Comparison of ENCODE assay signal across 12 cellular contexts in the genomic region with DNA sequence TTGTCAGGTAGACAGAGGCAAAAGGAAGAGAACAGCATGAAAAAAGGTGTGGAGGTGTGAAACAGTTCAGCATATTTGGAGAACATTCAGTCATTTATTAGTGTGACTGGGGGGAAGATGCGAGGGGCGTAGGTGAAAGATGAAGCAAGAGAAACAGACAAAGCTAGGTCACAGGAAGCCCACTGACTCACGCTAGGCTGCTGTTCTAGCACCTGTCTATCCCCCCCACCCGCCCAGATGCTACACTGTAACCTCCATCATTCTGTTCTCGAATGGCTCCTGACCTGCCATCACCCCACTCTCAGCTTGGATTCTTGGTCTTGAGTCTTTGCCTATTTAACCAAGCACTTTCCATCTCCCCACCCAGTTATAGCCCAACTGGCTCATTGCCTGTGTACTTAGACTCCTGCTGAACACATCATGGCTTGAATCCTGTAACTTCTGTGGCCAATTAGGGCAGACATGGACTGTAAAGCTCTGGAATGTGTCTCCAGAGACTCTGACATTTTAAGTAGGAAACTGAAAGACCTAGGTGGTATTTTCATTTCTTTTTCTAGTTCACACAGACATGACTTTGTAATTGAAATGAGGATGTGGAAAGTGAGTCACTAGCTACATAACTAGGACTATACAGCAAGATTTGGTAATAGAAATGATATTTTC. TPM values are rescaled to one million over a fixed set of nuclear protein-coding genes. Genes with fewer than 3 reads are reported as not detected.
DNase-seq lines count a peak whose midpoint lies in the region; ATAC-seq, FAIRE-seq and TF ChIP-seq lines count a peak whose summit lies in the region.
"Had no signal": no experiment of that assay in that cellular context is flagged by ENCODE, and none has a peak within 500 bp of the region (broad histone marks: within the 10 kb centered on the region; RNA-seq: fewer than 3 reads in every experiment).

No MANE protein-coding gene starts in this region.

- H3K27ac Mint-ChIP-seq in activated CD4-positive, alpha-beta T cell treated with anti-CD3 and anti-CD28 coated beads for 36 hours: peak overlapping the region; percentile 78
- H3K27ac Mint-ChIP-seq: brain; CD4-positive, CD25-positive, alpha-beta regulatory T cell had no signal

- H3K4me1 ChIP-seq in sigmoid colon: peaks cover 0 to 15% (median 11%) of the 10 kb centered on the region in 4 donors

- TF ChIP-seq CTCF in brain microvascular endothelial cell (IDR thresholded peaks at IDR 0.05; ENCODE audit: low read depth, low read length, missing control alignments): no peak
- no peak for TF ChIP-seq CTCF in sigmoid colon (IDR thresholded peaks at IDR 0.05)

- peak; percentile 65 for ATAC-seq in activated CD4-positive, alpha-beta T cell treated with anti-CD3 and anti-CD28 coated beads for 36 hours

- H3K4me3 Mint-ChIP-seq in activated CD4-positive, alpha-beta T cell treated with anti-CD3 and anti-CD28 coated beads for 36 hours: no peak overlapping the region
- H3K4me3 Mint-ChIP-seq: brain; CD4-positive, CD25-positive, alpha-beta regulatory T cell had no signal

- H3K27me3 ChIP-seq in MG63 (no peaks in the 10 kb centered on the region), brain microvascular endothelial cell (replicated peaks) (no peaks in the 10 kb centered on the region), sigmoid colon (peaks cover 0 to 6% (median 0%) of the 10 kb centered on the region in 3 donors)
- H3K27me3 ChIP-seq: suprapubic skin had no signal

- CTCF ChIA-PET in activated CD4-positive, alpha-beta T cell treated with anti-CD3 and anti-CD28 coated beads for 36 hours (lab: Charles Lee): interaction anchor here (0.6 to 3.3 kb wide), 9 partner anchors 9 to 286 kb away, joined by 3 to 10 read pairs (median 4); no protein-coding TSS in a partner anchor

- TF ChIP-seq EP300 in sigmoid colon (IDR thresholded peaks at IDR 0.05): no peak

- no peaks in the 10 kb centered on the region for H3K9me3 ChIP-seq in MG63
- H3K9me3 ChIP-seq in sigmoid colon: no peaks in the 10 kb centered on the region
- H3K9me3 ChIP-seq: suprapubic skin had no signal

- peaks cover 32% of the 10 kb centered on the region for H3K4me1 Mint-ChIP-seq in activated CD4-positive, alpha-beta T cell treated with anti-CD3 and anti-CD28 coated beads for 36 hours
- H3K4me1 Mint-ChIP-seq: brain; CD4-positive, CD25-positive, alpha-beta regulatory T cell had no signal

- H3K36me3 ChIP-seq in MG63: no peaks in the 10 kb centered on the region
- no peaks in the 10 kb centered on the region for H3K36me3 ChIP-seq in brain microvascular endothelial cell (replicated peaks)
- no peaks in the 10 kb centered on the region for H3K36me3 ChIP-seq in sigmoid colon
- H3K36me3 ChIP-seq: suprapubic skin had no signal

- FAIRE-seq in frontal cortex (lab: Jason Lieb, UNC): no peak

- intact Hi-C loops in activated CD4-positive, alpha-beta T cell treated with anti-CD3 and anti-CD28 coated beads for 36 hours (cut with DNase I, micrococcal nuclease): no loop called here
- intact Hi-C loops in sigmoid colon (cut with DNase I): no loop called here

- H3K27ac ChIP-seq in brain microvascular endothelial cell (peak overlapping the region; percentile 77), sigmoid colon (peak overlapping the region in 3 of 4 donors; percentile 65 to 68 (median 67))
- H3K27ac ChIP-seq: suprapubic skin had no signal

- DNase-seq in activated CD4-positive, alpha-beta T cell treated with anti-CD3 and anti-CD28 coated beads for 36 hours: peak; percentile 27
- no peak for DNase-seq in activated CD4-positive, alpha-beta T cell treated with anti-CD3 and anti-CD28 coated beads for 1 hour
- DNase-seq in MG63: peak; percentile 67
- peak; percentile 70 for DNase-seq in brain microvascular endothelial cell
- DNase-seq in sigmoid colon: no peak
- DNase-seq in T1000 (lab: John Stamatoyannopoulos, UW): no peak
- DNase-seq in T-helper 9 cell: no peak
- no peak for DNase-seq in frontal cortex (ENCODE audit: low spot score in 2 of 2)
- DNase-seq: CD4-positive, CD25-positive, alpha-beta regulatory T cell; NCI-H187 treated with DMSO at 0.1 percent for 48 hours had no signal

- H3K36me3 Mint-ChIP-seq in activated CD4-positive, alpha-beta T cell treated with anti-CD3 and anti-CD28 coated beads for 36 hours (ENCODE audit: low read depth): no peaks in the 10 kb centered on the region
- H3K36me3 Mint-ChIP-seq: brain had no signal

- in situ Hi-C loops in brain microvascular endothelial cell (cut with HindIII; ENCODE audit: low pct_ligation_motif_present, low sequenced_read_pairs): no loop called here

- H3K4me3 ChIP-seq in MG63 (no peak overlapping the region), brain microvascular endothelial cell (ENCODE audit: low read depth, low read length) (no peak overlapping the region), sigmoid colon (no peak overlapping the region)
- H3K4me3 ChIP-seq: suprapubic skin had no signal

- no peak for TF ChIP-seq POLR2A in sigmoid colon (IDR thresholded peaks at IDR 0.05)

- peaks cover 27% of the 10 kb centered on the region for H3K27me3 Mint-ChIP-seq in activated CD4-positive, alpha-beta T cell treated with anti-CD3 and anti-CD28 coated beads for 36 hours
- H3K27me3 Mint-ChIP-seq: CD4-positive, CD25-positive, alpha-beta regulatory T cell had no signal

- POLR2A ChIA-PET in activated CD4-positive, alpha-beta T cell treated with anti-CD3 and anti-CD28 coated beads for 36 hours (lab: Charles Lee): interaction anchor here (0.6 to 1.3 kb wide), 5 partner anchors 9 to 69 kb away, joined by 3 to 5 read pairs (median 3); no protein-coding TSS in a partner anchor

- 69 to 81% methylated on average over 5 of the region's 5 CpGs for WGBS in sigmoid colon, 2 donors

- no peaks in the 10 kb centered on the region for H3K9me3 Mint-ChIP-seq in activated CD4-positive, alpha-beta T cell treated with anti-CD3 and anti-CD28 coated beads for 36 hours (ENCODE audit: low read depth)
- H3K9me3 Mint-ChIP-seq: brain had no signal

RNA-seq across cellular contexts. Expression of a gene that starts 12.0 kb away (rescaled TPM):
- 10 to 100 TPM; 17.2 to 17.9 TPM for total RNA-seq in activated CD4-positive, alpha-beta T cell treated with anti-CD3 and anti-CD28 coated beads for 36 hours
- total RNA-seq in MG63 (2014; rRNA removed; shearing (Covaris generic); ENCODE audit: low replicate concordance): 10.9 and 21.9 TPM in 2 replicates
- 10 to 100 TPM; 16.1 to 21.4 (median 18.1) TPM for total RNA-seq in sigmoid colon
- 10 to 100 TPM; 17.1 to 24.9 (median 22.8) TPM for polyA plus RNA-seq in sigmoid colon
- 3.7 TPM for total RNA-seq in frontal cortex

RNA-seq across cellular contexts. Expression of a gene that starts 12.8 kb away (rescaled TPM):
- total RNA-seq in activated CD4-positive, alpha-beta T cell treated with anti-CD3 and anti-CD28 coated beads for 36 hours: under 1 TPM; 0.86 to 0.96 TPM
- 17.8 and 22.9 TPM in 2 replicates for total RNA-seq in MG63 (2014; rRNA removed; shearing (Covaris generic); ENCODE audit: low replicate concordance)
- 1 to 10 TPM; 5.4 to 7.9 (median 7.8) TPM for total RNA-seq in sigmoid colon
- polyA plus RNA-seq in sigmoid colon: 1 to 10 TPM in 2 of 3 donors, under 1 TPM in 1; 0.60 to 3.5 (median 1.8) TPM
- 14.3 TPM for total RNA-seq in frontal cortex

RNA-seq across cellular contexts. Expression of a gene that starts 36.8 kb away (rescaled TPM):
- total RNA-seq in activated CD4-positive, alpha-beta T cell treated with anti-CD3 and anti-CD28 coated beads for 36 hours: 10 to 100 TPM; 43.5 to 47.7 TPM
- total RNA-seq in MG63 (2014; rRNA removed; shearing (Covaris generic); ENCODE audit: low replicate concordance): 49.9 and 53.9 TPM in 2 replicates
- total RNA-seq in sigmoid colon: 10 to 100 TPM; 28.2 to 39.3 (median 31.8) TPM
- 10 to 100 TPM; 19.7 to 39.8 (median 22.8) TPM for polyA plus RNA-seq in sigmoid colon
- 54.2 TPM for total RNA-seq in frontal cortex

RNA-seq across cellular contexts. Expression of a gene that starts 37.0 kb away (rescaled TPM):
- 100 to 1,000 TPM in 1 of 2 experiments, 10 to 100 TPM in 1; 92.0 to 122 TPM for total RNA-seq in activated CD4-positive, alpha-beta T cell treated with anti-CD3 and anti-CD28 coated beads for 36 hours
- 70.0 and 143 TPM in 2 replicates for total RNA-seq in MG63 (2014; rRNA removed; shearing (Covaris generic); ENCODE audit: low replicate concordance)
- total RNA-seq in sigmoid colon: 100 to 1,000 TPM in 1 of 4 donors, 10 to 100 TPM in 3; 76.5 to 133 (median 83.1) TPM
- polyA plus RNA-seq in sigmoid colon: 100 to 1,000 TPM in 1 of 3 donors, 10 to 100 TPM in 2; 46.5 to 178 (median 47.4) TPM
- total RNA-seq in frontal cortex: 42.0 TPM

RNA-seq across cellular contexts. Expression of a gene that starts 40.5 kb away (rescaled TPM):
- total RNA-seq in activated CD4-positive, alpha-beta T cell treated with anti-CD3 and anti-CD28 coated beads for 36 hours: under 1 TPM; 0.40 to 0.41 TPM
- total RNA-seq in MG63 (2014; rRNA removed; shearing (Covaris generic); ENCODE audit: low replicate concordance): not detected in 2 replicates
- total RNA-seq in sigmoid colon (not detected), frontal cortex (not detected)
- polyA plus RNA-seq in sigmoid colon: 10 to 100 TPM in 2 of 3 donors, 1 to 10 TPM in 1; 7.2 to 15.6 (median 13.2) TPM
- polyA plus RNA-seq: CD4-positive, CD25-positive, alpha-beta regulatory T cell had no signal

Comparison
In these comparisons a context has a peak if more than half of its experiments do, and no peak if none do; other contexts are left out.
1. DNase-seq: peak in activated CD4-positive, alpha-beta T cell treated with anti-CD3 and anti-CD28 coated beads for 36 hours (single experiment), MG63 (single experiment) and brain microvascular endothelial cell (single experiment); none in activated CD4-positive, alpha-beta T cell treated with anti-CD3 and anti-CD28 coated beads for 1 hour (single experiment), sigmoid colon (single experiment), T1000 (single experiment), T-helper 9 cell (single experiment) and frontal cortex (0 of 2).